8 cellular contexts compared by ENCODE assay signal in the genomic region with DNA sequence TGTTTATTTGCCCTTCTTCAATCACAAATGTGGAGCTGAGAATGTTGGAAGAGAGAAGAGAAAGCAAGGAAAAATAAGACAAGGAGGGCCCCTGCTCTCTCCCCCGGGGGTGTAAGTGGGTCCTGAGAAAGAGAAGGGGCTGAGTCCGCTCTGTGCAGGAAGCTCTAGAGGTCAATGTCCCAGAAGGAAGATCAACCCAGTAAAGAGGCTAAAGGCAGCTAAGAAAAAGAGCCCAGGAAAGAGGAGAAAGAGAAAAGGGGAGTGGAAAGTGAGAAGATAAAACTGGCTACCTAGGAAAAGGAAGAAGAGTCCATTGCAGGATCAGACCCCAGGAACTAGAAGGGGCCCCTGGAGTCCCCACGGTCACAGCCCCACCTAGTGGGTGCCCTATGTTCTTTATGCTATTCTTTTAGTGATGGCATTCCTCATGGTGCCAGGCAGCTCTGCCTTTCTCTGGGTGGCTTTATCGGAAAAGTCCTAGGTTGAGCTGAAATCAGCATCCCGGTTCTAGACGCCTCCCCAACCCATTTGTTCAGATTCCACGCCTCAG.
DNase-seq lines count a peak whose midpoint lies in the region; ATAC-seq, FAIRE-seq and TF ChIP-seq lines count a peak whose summit lies in the region.

No MANE protein-coding gene starts in this region.

- FAIRE-seq in GM12892 (lab: Jason Lieb, UNC), result no peak

- TF ChIP-seq CTCF in AG10803 (conservative IDR thresholded peaks at IDR 0.05; ENCODE audit: low read length) (peak; percentile 69), brain (conservative IDR thresholded peaks at IDR 0.05) (peak; percentile 52 to 64)

- H3K36me3 Mint-ChIP-seq in brain, result no peaks in the 10 kb centered on the region

- ATAC-seq in GM19372 (IDR thresholded peaks at IDR 0.05; ENCODE audit: low read depth, unreplicated experiment) (peak; percentile 41), GM18873 (IDR thresholded peaks at IDR 0.05; ENCODE audit: low FRiP score, unreplicated experiment) (no peak)

- H3K27me3 Mint-ChIP-seq in brain, result peaks cover 12% of the 10 kb centered on the region

- peaks cover 42% of the 10 kb centered on the region for H3K4me1 Mint-ChIP-seq in brain

- peak overlapping the region; percentile 6 to 96 (median 92) for H3K27ac Mint-ChIP-seq in brain

- H3K4me3 Mint-ChIP-seq in brain, result peak overlapping the region; percentile 30 to 72 (median 64)

- peak overlapping the region; percentile 36 for H3K4me3 ChIP-seq in AG10803 (ENCODE audit: low read length)

- no peak for TF ChIP-seq POLR2A in GM12892 (IDR thresholded peaks at IDR 0.05; ENCODE audit: low read depth, low read length)

- DNase-seq in AG10803 (ENCODE audit: low read depth), result peak; percentile 66
- peak; percentile 89 for DNase-seq in NCI-H2029 treated with DMSO at 0.1 percent for 48 hours (lab: John Stamatoyannopoulos, UW)
- DNase-seq in iPS-NIHi11 (ENCODE audit: low spot score), result peak; percentile 71
- DNase-seq in smooth muscle cell of the brain vasculature (ENCODE audit: low read depth, low spot score), result peak; percentile 28
- no peak for DNase-seq in GM12892 (ENCODE audit: insufficient read length)

- H3K9me3 Mint-ChIP-seq in brain, result peaks cover 0 to 3% (median 0%) of the 10 kb centered on the region in 5 experiments
